22 cellular contexts compared by ENCODE assay signal in genomic region chr1:174656409-174657059, GRCh38.
DNase-seq lines count a peak whose midpoint lies in the region; ATAC-seq, FAIRE-seq and TF ChIP-seq lines count a peak whose summit lies in the region.
"Had no signal": no experiment of that assay in that cellular context is flagged by ENCODE, and none has a peak within 500 bp of the region (broad histone marks: within the 10 kb centered on the region; RNA-seq: fewer than 3 reads in every experiment).

No MANE protein-coding gene starts in this region.

- TF ChIP-seq EP300 in HepG2 (IDR thresholded peaks at IDR 0.05; ENCODE audit: low read depth in 2 of 2, low read length in 2 of 2), result no peak
- no peak for TF ChIP-seq EP300 in HepG2 (CRISPR knock-in tag; IDR thresholded peaks at IDR 0.05; ENCODE audit: borderline replicate concordance)

- H4K20me1 ChIP-seq in HepG2 (ENCODE audit: insufficient read depth, low read length), result no peaks in the 10 kb centered on the region
- H4K20me1 ChIP-seq: BLaER1 treated with 17β-estradiol and CSF1 and Interleukin-3, amounts not matched to agents 10 nM and 100 nM had no signal

- TF ChIP-seq CTCF in right lobe of liver (IDR thresholded peaks at IDR 0.05) (no peak), HepG2 (CRISPR knock-in tag; IDR thresholded peaks at IDR 0.05) (no peak), colonic mucosa (IDR thresholded peaks at IDR 0.05) (no peak)

- no peak for TF ChIP-seq POLR2A in right lobe of liver (IDR thresholded peaks at IDR 0.05)
- no peak for TF ChIP-seq POLR2A in HepG2 (IDR thresholded peaks at IDR 0.05; ENCODE audit: insufficient read depth in 1 of 2, low read depth in 2 of 2, low read length in 2 of 2)

- in situ Hi-C loops in HepG2 (cut with HindIII; ENCODE audit: extremely low pct_ligation_motif_present, low pct_unique_long_range_greater_than_20kb), result no loop called here

- BruUV-seq in HepG2 (replicated peaks; lab: Mats Ljungman, UMichigan), result no TSS peak

- intact Hi-C loops in right lobe of liver (cut with DNase I), result no loop called here
- intact Hi-C loops in HepG2 (cut with micrococcal nuclease; ENCODE audit: unreplicated experiment), result no loop called here
- intact Hi-C loops in colonic mucosa (cut with DNase I), result no loop called here

- TF ChIP-seq RAD21 in HepG2 (CRISPR knock-in tag; IDR thresholded peaks at IDR 0.05), result no peak

- H3K27ac ChIP-seq in right lobe of liver (no peak overlapping the region), HepG2 (ENCODE audit: extremely low read length, insufficient read depth, low read length) (no peak overlapping the region), epithelial cell of prostate (no peak overlapping the region), small intestine (ENCODE audit: low read depth in 1 of 2, low read length in 1 of 2) (no peak overlapping the region), colonic mucosa (no peak overlapping the region)
- H3K27ac ChIP-seq: 22Rv1; A549; BLaER1 treated with 17β-estradiol and CSF1 and Interleukin-3, amounts not matched to agents 10 nM and 100 nM; C4-2B had no signal

- no peak overlapping the region for H3K9ac ChIP-seq in HepG2 (ENCODE audit: insufficient read depth, low read depth, low read length)
- H3K9ac ChIP-seq in colonic mucosa (ENCODE audit: low read depth in 2 of 2, low read length in 2 of 2), result no peak overlapping the region
- H3K9ac ChIP-seq: BLaER1 treated with 17β-estradiol and CSF1 and Interleukin-3, amounts not matched to agents 10 nM and 100 nM had no signal

- CTCF ChIA-PET in HepG2 (lab: Yijun Ruan, JAX; ENCODE audit: low intra/inter-chr PET ratio, low total read pairs), result no interaction called here

- no peak overlapping the region for H2AFZ ChIP-seq in HepG2 (ENCODE audit: low read length)

- no peak for DNase-seq in right lobe of liver
- no peak for DNase-seq in HepG2 (ENCODE audit: low spot score)
- DNase-seq in epithelial cell of prostate (ENCODE audit: low read depth, low spot score), result peak; percentile 6
- DNase-seq in left lobe of liver (ENCODE audit: low spot score), result no peak
- peak; percentile 24 for DNase-seq in small intestine
- DNase-seq in colonic mucosa, result no peak
- DNase-seq: AML-193; Caco-2; Calu3; CD4-positive, alpha-beta T cell; CD8-positive, alpha-beta T cell; DMS79 treated with DMSO at 0.1 percent for 48 hours; GF-D8 had no signal

- H3K27me3 ChIP-seq in right lobe of liver (no peaks in the 10 kb centered on the region), HepG2 (ENCODE audit: control insufficient read depth in 1 of 2, insufficient read depth in 2 of 2, low read length in 2 of 2) (no peaks in the 10 kb centered on the region), small intestine (ENCODE audit: control insufficient read depth in 2 of 2, insufficient read depth in 2 of 2, low read length in 2 of 2) (no peaks in the 10 kb centered on the region), colonic mucosa (no peaks in the 10 kb centered on the region)
- H3K27me3 ChIP-seq: BLaER1 treated with 17β-estradiol and CSF1 and Interleukin-3, amounts not matched to agents 10 nM and 100 nM had no signal

- H3K4me2 ChIP-seq in HepG2 (ENCODE audit: low read depth, low read length), result no peak overlapping the region
- H3K4me2 ChIP-seq: A549; BLaER1 treated with 17β-estradiol and CSF1 and Interleukin-3, amounts not matched to agents 10 nM and 100 nM had no signal

- no peaks in the 10 kb centered on the region for H3K9me3 ChIP-seq in right lobe of liver
- H3K9me3 ChIP-seq in HepG2 (ENCODE audit: low read length), result peaks cover 6% of the 10 kb centered on the region; the same call in 1 of the 2 replicates
- H3K9me3 ChIP-seq in small intestine (ENCODE audit: control insufficient read depth, low read depth), result no peaks in the 10 kb centered on the region
- no peaks in the 10 kb centered on the region for H3K9me3 ChIP-seq in colonic mucosa
- H3K9me3 ChIP-seq: A549, Caco-2 had no signal

- no peaks in the 10 kb centered on the region for H3K79me2 ChIP-seq in HepG2 (ENCODE audit: insufficient read depth, low read length)

- FAIRE-seq in HepG2 (lab: Jason Lieb, UNC), result no peak
- FAIRE-seq in small intestine (lab: Jason Lieb, UNC), result no peak
- FAIRE-seq: A549, G401.6, GM12891, GM19239 had no signal

- peak; percentile 54 to 84 (median 71) for ATAC-seq in right lobe of liver
- no peak for ATAC-seq in HepG2
- ATAC-seq in left lobe of liver, result peak; percentile 55
- no peak for ATAC-seq in GM19351 (IDR thresholded peaks at IDR 0.05; ENCODE audit: unreplicated experiment)
- ATAC-seq in HG02678 (IDR thresholded peaks at IDR 0.05; ENCODE audit: unreplicated experiment), result no peak
- ATAC-seq: A549; CD8-positive, alpha-beta T cell had no signal

- no peaks in the 10 kb centered on the region for H3K36me3 ChIP-seq in right lobe of liver
- no peaks in the 10 kb centered on the region for H3K36me3 ChIP-seq in HepG2 (replicated peaks in 1 of 2; ENCODE audit: control insufficient read depth in 1 of 2, insufficient read depth in 2 of 2, low read length in 2 of 2)
- peaks cover 0 to 3% of the 10 kb centered on the region in 2 donors for H3K36me3 ChIP-seq in small intestine (ENCODE audit: control insufficient read depth in 2 of 2, insufficient read depth in 2 of 2, low read length in 2 of 2)
- H3K36me3 ChIP-seq in colonic mucosa, result no peaks in the 10 kb centered on the region

- H3K4me1 ChIP-seq in right lobe of liver (peaks cover 0 to 9% (median 0%) of the 10 kb centered on the region in 4 donors), HepG2 (ENCODE audit: insufficient read depth, low read length) (peaks cover 25% of the 10 kb centered on the region), small intestine (ENCODE audit: control insufficient read depth in 2 of 2, insufficient read depth in 1 of 2, low read depth in 1 of 2, low read length in 1 of 2) (no peaks in the 10 kb centered on the region), colonic mucosa (no peaks in the 10 kb centered on the region)
- H3K4me1 ChIP-seq: A549; BLaER1 treated with 17β-estradiol and CSF1 and Interleukin-3, amounts not matched to agents 10 nM and 100 nM; Caco-2 had no signal

- POLR2A ChIA-PET in HepG2 (lab: Yijun Ruan, JAX), result no interaction called here

- H3K4me3 ChIP-seq in right lobe of liver (no peak overlapping the region), HepG2 (replicated peaks in 1 of 3; ENCODE audit: insufficient read depth in 1 of 3, low read depth in 2 of 3, low read length in 3 of 3) (no peak overlapping the region), small intestine (ENCODE audit: low read depth in 1 of 2, low read length in 2 of 2) (no peak overlapping the region), colonic mucosa (no peak overlapping the region)
- H3K4me3 ChIP-seq: A549; BLaER1 treated with 17β-estradiol and CSF1 and Interleukin-3, amounts not matched to agents 10 nM and 100 nM had no signal

- 38% methylated on average over 1 of the region's 1 CpG for WGBS in right lobe of liver (ENCODE audit: insufficient coverage, low coverage, low lambda C conversion rate, missing lambda C conversion rate)
- 71% methylated on average over 1 of the region's 1 CpG for WGBS in HepG2 (ENCODE audit: low lambda C conversion rate)
- WGBS in small intestine, 3 donors, result 26 to 56% (median 44%) methylated on average over 1 of the region's 1 CpG

TF ChIP-seq in HepG2, 621 proteins besides CTCF, POLR2A, EP300 and RAD21:
- TF ChIP-seq RFX3 (CRISPR knock-in tag; IDR thresholded peaks at IDR 0.05) (no peak), NRL (CRISPR knock-in tag; IDR thresholded peaks at IDR 0.05; ENCODE audit: borderline replicate concordance) (no peak), GFI1 (CRISPR knock-in tag; IDR thresholded peaks at IDR 0.05; ENCODE audit: borderline replicate concordance) (no peak), IKZF4 (CRISPR knock-in tag; IDR thresholded peaks at IDR 0.05; ENCODE audit: borderline replicate concordance, low read depth, not compliant biosample characterization) (no peak)

Comparison
In these comparisons a context has a peak if more than half of its experiments do, and no peak if none do; other contexts are left out.
1. ATAC-seq: peak in right lobe of liver (4 of 4) and left lobe of liver (single experiment); none in HepG2 (single experiment), GM19351 (single experiment) and HG02678 (single experiment).
2. DNase-seq: peak in epithelial cell of prostate (single experiment) and small intestine (single experiment); none in right lobe of liver (0 of 3), HepG2 (single experiment), left lobe of liver (single experiment) and colonic mucosa (single experiment).